ENCODE assay signal across 11 cellular contexts in the genomic region with DNA sequence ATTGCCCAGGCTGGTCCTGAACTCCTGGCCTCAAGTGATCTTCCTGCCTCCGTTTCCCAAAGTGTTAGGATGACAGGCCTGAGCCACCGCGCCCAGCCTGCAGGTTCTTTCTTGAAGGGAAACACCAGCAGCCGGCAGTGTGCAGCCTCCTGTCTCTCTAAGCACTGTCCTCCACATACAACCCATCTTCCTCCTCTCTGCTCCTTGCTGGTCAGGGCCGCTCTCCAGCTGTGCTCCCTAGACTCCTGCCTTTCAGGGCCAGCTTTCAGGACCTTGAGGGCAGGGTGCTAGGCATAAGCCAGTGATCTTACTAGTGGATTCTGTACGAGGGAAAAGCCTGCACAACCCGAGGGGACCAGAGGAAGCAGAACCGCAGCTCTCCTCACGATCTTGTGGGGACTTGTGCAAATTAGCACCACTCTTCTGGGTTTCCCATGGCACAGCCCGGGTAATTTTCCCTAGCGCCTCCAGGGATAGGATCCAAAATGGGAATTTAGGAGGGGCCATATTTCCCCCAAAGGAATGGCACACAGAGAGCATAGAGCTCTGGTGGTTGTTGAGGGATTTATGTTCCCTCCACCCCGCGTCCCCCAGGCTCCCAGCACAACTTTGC. TPM values are rescaled to one million over a fixed set of nuclear protein-coding genes. Genes with fewer than 3 reads are reported as not detected.
DNase-seq lines count a peak whose midpoint lies in the region; ATAC-seq and TF ChIP-seq lines count a peak whose summit lies in the region.
"Had no signal": no experiment of that assay in that cellular context is flagged by ENCODE, and none has a peak within 500 bp of the region (broad histone marks: within the 10 kb centered on the region; RNA-seq: fewer than 3 reads in every experiment).

No MANE protein-coding gene starts in this region.

- dilution Hi-C loops in mammary epithelial cell (cut with HindIII; ENCODE audit: low sequenced_read_pairs) = no loop called here

- in situ Hi-C loops in mammary epithelial cell (cut with MboI; ENCODE audit: low sequenced_read_pairs in 2 of 2) = loop anchor here in 1 of 2 donors (5.0 kb wide), 1 partner anchor 112 kb away; no protein-coding TSS in a partner anchor

- TF ChIP-seq EP300 in suprapubic skin (IDR thresholded peaks at IDR 0.05) = no peak

- TF ChIP-seq CTCF in MCF 10A (IDR thresholded peaks at IDR 0.05; ENCODE audit: unreplicated experiment) (no peak), mammary epithelial cell (conservative IDR thresholded peaks at IDR 0.05 in 1 of 2, IDR thresholded peaks at IDR 0.05 in 1 of 2; ENCODE audit: extremely low read depth in 1 of 2, insufficient read depth in 1 of 2, low read depth in 1 of 2, low read length in 2 of 2) (no peak), RWPE2 (IDR thresholded peaks at IDR 0.05; ENCODE audit: poor library complexity, severe bottlenecking) (no peak), suprapubic skin (IDR thresholded peaks at IDR 0.05) (no peak)

- CTCF ChIA-PET in MCF 10A (lab: Yijun Ruan, JAX) (interaction anchor here (0.6 to 6.6 kb wide), 21 partner anchors 9 to 368 kb away, joined by 3 to 105 read pairs (median 5); no protein-coding TSS in a partner anchor), mammary epithelial cell (lab: Charles Lee; ENCODE audit: low non-redundant PET) (interaction anchor here (1.9 kb wide), 1 partner anchor 113 kb away, joined by 31 read pairs; no protein-coding TSS in a partner anchor)

- intact Hi-C loops in MCF 10A (cut with micrococcal nuclease) (no loop called here), mammary epithelial cell (cut with micrococcal nuclease) (no loop called here)

- POLR2A ChIA-PET in MCF 10A (lab: Yijun Ruan, JAX) = interaction anchor here (0.7 kb wide), 2 partner anchors 36 to 113 kb away, joined by 3 read pairs; no protein-coding TSS in a partner anchor

- H3K27ac Mint-ChIP-seq in MCF 10A (ENCODE audit: low read depth, unreplicated experiment) = no peak overlapping the region

- 97% methylated on average over 7 of the region's 13 CpGs for WGBS in mammary epithelial cell (ENCODE audit: low coverage, missing lambda C conversion rate)
- 76% methylated on average over 13 of the region's 13 CpGs for WGBS in suprapubic skin

- H3K27me3 ChIP-seq in mammary epithelial cell (ENCODE audit: insufficient read depth, low read length) = no peaks in the 10 kb centered on the region
- H3K27me3 ChIP-seq in RWPE2 (ENCODE audit: insufficient read depth, poor library complexity, severe bottlenecking) = no peaks in the 10 kb centered on the region
- peaks cover 12% of the 10 kb centered on the region for H3K27me3 ChIP-seq in suprapubic skin
- H3K27me3 ChIP-seq: BE2C had no signal

- no peaks in the 10 kb centered on the region for H3K27me3 Mint-ChIP-seq in MCF 10A (ENCODE audit: insufficient read depth, unreplicated experiment)

- no peaks in the 10 kb centered on the region for H3K9me3 Mint-ChIP-seq in MCF 10A (ENCODE audit: unreplicated experiment)

- H4K20me1 ChIP-seq in mammary epithelial cell (ENCODE audit: insufficient read depth, low read length) = no peaks in the 10 kb centered on the region

- H3K79me2 ChIP-seq in mammary epithelial cell (ENCODE audit: insufficient read depth, low read length) = no peaks in the 10 kb centered on the region

- DNase-seq in MCF 10A (ENCODE audit: unreplicated experiment) (no peak), mammary epithelial cell (no peak), RWPE2 (ENCODE audit: low spot score) (peak; percentile 63), left lobe of liver (ENCODE audit: low spot score) (peak; percentile 24), suprapubic skin (ENCODE audit: low spot score in 2 of 2) (peak; percentile 50 to 53), hippocampal formation (lab: John Stamatoyannopoulos, UW) (no peak), NCI-H187 (lab: John Stamatoyannopoulos, UW) (no peak)
- DNase-seq: activated naive CD4-positive, alpha-beta T cell; BE2C; NCI-H2029 had no signal

- H3K27ac ChIP-seq in mammary epithelial cell (ENCODE audit: insufficient read depth, low read depth, low read length) (no peak overlapping the region), RWPE2 (ENCODE audit: poor library complexity, severe bottlenecking) (no peak overlapping the region), suprapubic skin (no peak overlapping the region)

- no TSS peak for BruUV-seq in MCF 10A (replicated peaks; lab: Mats Ljungman, UMichigan)
- BruUV-seq in mammary epithelial cell (replicated peaks; lab: Mats Ljungman, UMichigan) = no TSS peak

- H3K36me3 ChIP-seq in mammary epithelial cell (ENCODE audit: insufficient read depth, low read length) = no peaks in the 10 kb centered on the region
- H3K36me3 ChIP-seq in RWPE2 (ENCODE audit: low read depth) = no peaks in the 10 kb centered on the region
- no peaks in the 10 kb centered on the region for H3K36me3 ChIP-seq in suprapubic skin
- H3K36me3 ChIP-seq: BE2C had no signal

- no peak for TF ChIP-seq POLR2A in suprapubic skin (IDR thresholded peaks at IDR 0.05)

- H3K4me2 ChIP-seq in mammary epithelial cell (ENCODE audit: insufficient read depth, low read depth, low read length) = no peak overlapping the region

- H3K4me3 ChIP-seq in mammary epithelial cell (replicated peaks in 1 of 3; ENCODE audit: insufficient read depth in 1 of 3, low read depth in 2 of 3, low read length in 3 of 3) = no peak overlapping the region
- H3K4me3 ChIP-seq in RWPE2 (ENCODE audit: severe bottlenecking) = no peak overlapping the region
- H3K4me3 ChIP-seq in suprapubic skin = no peak overlapping the region

- no peak for ATAC-seq in RWPE2 (ENCODE audit: low read depth)
- ATAC-seq in left lobe of liver = no peak
- ATAC-seq in HG02610 (IDR thresholded peaks at IDR 0.05; ENCODE audit: unreplicated experiment) = no peak

- H3K9me3 ChIP-seq in mammary epithelial cell (replicated peaks; ENCODE audit: insufficient read depth, low read length) (no peaks in the 10 kb centered on the region), RWPE2 (ENCODE audit: severe bottlenecking) (no peaks in the 10 kb centered on the region), suprapubic skin (no peaks in the 10 kb centered on the region)
- H3K9me3 ChIP-seq: BE2C had no signal

- H2AFZ ChIP-seq in mammary epithelial cell (ENCODE audit: low read depth, low read length) = no peak overlapping the region

- peaks cover 20% of the 10 kb centered on the region for H3K4me1 ChIP-seq in mammary epithelial cell (ENCODE audit: insufficient read depth, low read length)
- no peaks in the 10 kb centered on the region for H3K4me1 ChIP-seq in RWPE2 (ENCODE audit: insufficient read depth, poor library complexity, severe bottlenecking)
- H3K4me1 ChIP-seq in suprapubic skin = peaks cover 13% of the 10 kb centered on the region

- H3K9ac ChIP-seq in mammary epithelial cell (ENCODE audit: insufficient read depth, low read length) = no peak overlapping the region

- H3K4me3 Mint-ChIP-seq in MCF 10A (ENCODE audit: unreplicated experiment) = peak overlapping the region; percentile 70

- H3K36me3 Mint-ChIP-seq in MCF 10A (ENCODE audit: insufficient read depth, unreplicated experiment) = no peaks in the 10 kb centered on the region

- peaks cover 6% of the 10 kb centered on the region for H3K4me1 Mint-ChIP-seq in MCF 10A (ENCODE audit: insufficient read depth, unreplicated experiment)

RNA-seq across cellular contexts. Expression of gene CORO2B, which starts 18.2 kb away (rescaled TPM):
- total RNA-seq in MCF 10A (2022) (0.47 and 0.79 TPM in 2 replicates), mammary epithelial cell (1 to 10 TPM; 3.2 to 4.3 TPM), left lobe of liver (0.35 TPM), suprapubic skin (1 to 10 TPM; 1.3 to 3.3 (median 2.3) TPM)
- 2.6 TPM for polyA plus RNA-seq in mammary epithelial cell
- 2.7 TPM for polyA minus RNA-seq in mammary epithelial cell

Comparison
In these comparisons a context has a peak if more than half of its experiments do, and no peak if none do; other contexts are left out.
1. DNase-seq: peak in RWPE2 (single experiment), left lobe of liver (single experiment) and suprapubic skin (2 of 2); none in MCF 10A (single experiment), mammary epithelial cell (single experiment), hippocampal formation (0 of 2) and NCI-H187 (0 of 2).